Comparison of ENCODE assay signal across 11 cellular contexts in the genomic region with DNA sequence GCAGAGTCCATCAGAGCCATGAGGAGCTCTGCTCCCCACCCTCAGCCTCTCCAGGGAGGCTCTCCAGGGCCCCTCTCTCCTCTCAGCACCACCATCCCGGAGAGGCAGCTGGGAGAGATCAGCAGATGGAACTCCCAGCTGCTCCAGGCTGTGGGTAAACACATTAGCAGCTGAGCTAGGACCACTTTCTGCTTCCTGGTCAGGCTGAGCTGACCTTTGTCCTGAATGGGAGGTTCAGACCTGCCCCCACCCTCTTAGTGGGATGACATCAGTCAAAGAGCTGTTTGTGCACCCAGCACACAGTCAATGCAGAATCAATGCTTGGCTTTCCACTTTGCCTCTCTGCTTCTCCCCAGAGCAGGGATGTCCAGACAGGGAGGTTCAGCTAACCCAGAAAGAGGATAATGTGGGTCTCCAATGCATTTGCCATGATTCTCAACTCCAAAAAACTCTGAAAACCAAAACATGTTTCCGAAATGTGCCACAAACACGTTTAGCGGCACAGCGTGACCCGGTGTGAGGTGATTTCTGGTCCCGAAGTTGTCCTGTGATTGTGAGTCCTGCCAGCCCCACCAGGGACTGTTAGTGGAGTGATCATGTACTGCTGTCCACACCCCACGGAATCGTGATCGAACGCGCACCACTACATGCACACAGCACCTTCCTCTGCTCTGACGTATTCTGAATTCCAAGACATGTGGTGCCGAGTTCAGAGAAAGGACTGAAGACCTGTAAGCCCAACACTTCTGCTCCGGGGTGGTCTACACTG. TPM values are rescaled to one million over a fixed set of nuclear protein-coding genes. Genes with fewer than 3 reads are reported as not detected.
DNase-seq lines count a peak whose midpoint lies in the region; ATAC-seq and TF ChIP-seq lines count a peak whose summit lies in the region.
"Had no signal": no experiment of that assay in that cellular context is flagged by ENCODE, and none has a peak within 500 bp of the region (broad histone marks: within the 10 kb centered on the region; RNA-seq: fewer than 3 reads in every experiment).

No MANE protein-coding gene starts in this region.

- no peaks in the 10 kb centered on the region for H3K27me3 ChIP-seq in osteoblast (ENCODE audit: insufficient read depth, low read length)
- H3K27me3 ChIP-seq: foreskin keratinocyte had no signal

- TF ChIP-seq CTCF in glutamatergic neuron (IDR thresholded peaks at IDR 0.05; ENCODE audit: partially characterized antibody, unreplicated experiment) (peak; percentile 23), osteoblast (IDR thresholded peaks at IDR 0.05; ENCODE audit: extremely low read depth, low read depth, low read length) (no peak)

- no peaks in the 10 kb centered on the region for H4K20me1 ChIP-seq in osteoblast (ENCODE audit: insufficient read depth, low read length)

- H3K9me3 Mint-ChIP-seq in glutamatergic neuron (ENCODE audit: unreplicated experiment): peaks cover 15% of the 10 kb centered on the region

- intact Hi-C loops in posterior vena cava (cut with DNase I): no loop called here

- H3K27ac Mint-ChIP-seq in glutamatergic neuron (ENCODE audit: unreplicated experiment): peak overlapping the region; percentile 100

- H3K36me3 ChIP-seq in osteoblast (ENCODE audit: insufficient read depth, low read length): no peaks in the 10 kb centered on the region
- H3K36me3 ChIP-seq: spleen had no signal

- ATAC-seq in HG02970 (IDR thresholded peaks at IDR 0.05; ENCODE audit: low FRiP score, unreplicated experiment): no peak
- no peak for ATAC-seq in GM19324 (IDR thresholded peaks at IDR 0.05; ENCODE audit: low FRiP score, unreplicated experiment)
- ATAC-seq in GM21723 (IDR thresholded peaks at IDR 0.05; ENCODE audit: unreplicated experiment): no peak
- ATAC-seq: foreskin keratinocyte had no signal

- H3K4me1 ChIP-seq in osteoblast (ENCODE audit: insufficient read depth, low read length): no peaks in the 10 kb centered on the region
- H3K4me1 ChIP-seq: foreskin keratinocyte had no signal

- no peak overlapping the region for H3K4me2 ChIP-seq in osteoblast (ENCODE audit: insufficient read depth, low read length)

- peaks cover 24% of the 10 kb centered on the region for H3K27me3 Mint-ChIP-seq in glutamatergic neuron (ENCODE audit: unreplicated experiment)

- no peak overlapping the region for H3K27ac ChIP-seq in osteoblast (ENCODE audit: low read depth, low read length)
- H3K27ac ChIP-seq: foreskin keratinocyte, spleen had no signal

- H3K4me3 ChIP-seq in osteoblast (ENCODE audit: insufficient read depth, low read length): no peak overlapping the region
- H3K4me3 ChIP-seq: spleen had no signal

- DNase-seq in DMS53 (lab: John Stamatoyannopoulos, UW) (peak; percentile 99), NCI-H526 (lab: John Stamatoyannopoulos, UW) (peak; percentile 36 to 75), glutamatergic neuron (peak; percentile 87), osteoblast (ENCODE audit: insufficient read length, low spot score, missing footprints) (peak; percentile 87), posterior vena cava (ENCODE audit: low spot score) (no peak)
- DNase-seq: foreskin keratinocyte, NCI-H2107, spleen had no signal

- no peaks in the 10 kb centered on the region for H3K9me3 ChIP-seq in osteoblast (ENCODE audit: low read depth, low read length)
- H3K9me3 ChIP-seq: spleen had no signal

- peaks cover 35% of the 10 kb centered on the region for H3K4me1 Mint-ChIP-seq in glutamatergic neuron (ENCODE audit: low read depth, unreplicated experiment)

- no peak overlapping the region for H2AFZ ChIP-seq in osteoblast (ENCODE audit: low read length)

- H3K79me2 ChIP-seq in osteoblast (ENCODE audit: insufficient read depth, low read length): no peaks in the 10 kb centered on the region

- peak overlapping the region; percentile 67 for H3K4me3 Mint-ChIP-seq in glutamatergic neuron (ENCODE audit: unreplicated experiment)

- no peaks in the 10 kb centered on the region for H3K36me3 Mint-ChIP-seq in glutamatergic neuron (ENCODE audit: unreplicated experiment)

RNA-seq across cellular contexts. Expression of a gene that starts 6.7 kb away (rescaled TPM):
- total RNA-seq in glutamatergic neuron (ENCODE audit: unreplicated experiment): 20.7 TPM
- not detected in 2 replicates for total RNA-seq in osteoblast
- total RNA-seq in posterior vena cava: under 1 TPM in 1 of 2 donors, not detected in 1; 0.14 TPM
- total RNA-seq: foreskin keratinocyte had no signal

RNA-seq across cellular contexts. Expression of a gene that starts 12.4 kb away (rescaled TPM):
- total RNA-seq in glutamatergic neuron (ENCODE audit: unreplicated experiment) (310 TPM), osteoblast (not detected in 2 replicates), posterior vena cava (not detected)
- total RNA-seq: foreskin keratinocyte had no signal

RNA-seq across cellular contexts. Expression of a gene that starts 48.0 kb away (rescaled TPM):
- total RNA-seq in glutamatergic neuron (ENCODE audit: unreplicated experiment) (80.8 TPM), osteoblast (not detected in 2 replicates), posterior vena cava (1 to 10 TPM; 1.4 to 2.3 TPM)

RNA-seq across cellular contexts. Expression of a gene that starts 57.9 kb away (rescaled TPM):
- total RNA-seq in glutamatergic neuron (ENCODE audit: unreplicated experiment) (93.3 TPM), osteoblast (2.9 and 6.8 TPM in 2 replicates), posterior vena cava (10 to 100 TPM in 1 of 2 donors, 1 to 10 TPM in 1; 7.3 to 12.9 TPM)

Comparison
In these comparisons a context has a peak if more than half of its experiments do, and no peak if none do; other contexts are left out.
1. RNA of a gene that starts 6.7 kb away (total RNA-seq): 20.7 TPM in glutamatergic neuron (single experiment); 0.14 TPM in posterior vena cava and not detected in osteoblast; every median in the first group is over 10 times any median in the second.
2. RNA of a gene that starts 12.4 kb away (total RNA-seq): 310 TPM in glutamatergic neuron (single experiment); not detected in posterior vena cava and not detected in osteoblast; every median in the first group is over 100 times any median in the second.
3. RNA of a gene that starts 48.0 kb away (total RNA-seq): 80.8 TPM in glutamatergic neuron (single experiment); 1.4 to 2.3 TPM in posterior vena cava and not detected in osteoblast; every median in the first group is over 10 times any median in the second.